ENCODE assay signal across 8 cellular contexts in the genomic region with DNA sequence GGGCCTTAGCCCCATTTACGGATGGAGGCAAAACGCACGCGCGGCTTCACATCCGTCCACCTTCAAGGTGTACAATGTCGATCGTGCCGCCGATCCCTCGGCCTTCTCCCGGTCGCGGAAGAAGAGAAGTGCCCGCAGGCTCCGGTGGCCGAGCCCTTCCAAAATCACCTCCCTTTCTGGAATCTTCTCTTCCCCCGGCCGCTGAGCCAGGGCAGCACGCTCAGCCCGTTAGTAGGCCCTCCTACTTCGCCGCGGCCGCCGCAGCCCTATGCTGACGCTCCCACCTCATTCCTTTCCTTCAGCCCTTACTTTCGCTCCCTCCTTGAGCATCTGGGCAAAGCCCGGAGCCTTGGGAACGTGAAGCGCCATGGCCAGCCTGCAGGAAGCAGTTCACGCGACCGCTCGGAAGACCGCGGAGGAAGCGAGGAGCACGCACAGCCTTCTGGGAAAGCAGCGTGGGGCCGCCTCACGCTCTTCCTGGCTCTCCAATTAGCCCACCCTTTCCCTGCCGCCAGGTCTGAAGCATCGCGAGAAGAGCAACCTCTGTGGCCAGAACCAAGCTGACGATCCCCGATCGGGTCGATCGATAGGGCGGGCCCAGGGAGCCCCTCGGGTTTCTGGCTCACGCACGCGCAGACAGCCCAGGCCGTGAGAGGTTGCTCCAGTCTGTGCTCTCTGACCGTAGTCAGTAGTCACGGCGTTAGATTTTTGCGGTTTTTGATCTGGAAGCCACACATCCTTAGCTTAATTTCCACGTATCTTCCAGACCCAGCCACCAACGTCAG. TPM values are rescaled to one million over a fixed set of nuclear protein-coding genes. Genes with fewer than 3 reads are reported as not detected.
A peak's percentile ranks its signal among the peaks of the same experiment; 100 is the strongest.
DNase-seq lines count a peak whose midpoint lies in the region; ATAC-seq and TF ChIP-seq lines count a peak whose summit lies in the region.

A gene with protein sequence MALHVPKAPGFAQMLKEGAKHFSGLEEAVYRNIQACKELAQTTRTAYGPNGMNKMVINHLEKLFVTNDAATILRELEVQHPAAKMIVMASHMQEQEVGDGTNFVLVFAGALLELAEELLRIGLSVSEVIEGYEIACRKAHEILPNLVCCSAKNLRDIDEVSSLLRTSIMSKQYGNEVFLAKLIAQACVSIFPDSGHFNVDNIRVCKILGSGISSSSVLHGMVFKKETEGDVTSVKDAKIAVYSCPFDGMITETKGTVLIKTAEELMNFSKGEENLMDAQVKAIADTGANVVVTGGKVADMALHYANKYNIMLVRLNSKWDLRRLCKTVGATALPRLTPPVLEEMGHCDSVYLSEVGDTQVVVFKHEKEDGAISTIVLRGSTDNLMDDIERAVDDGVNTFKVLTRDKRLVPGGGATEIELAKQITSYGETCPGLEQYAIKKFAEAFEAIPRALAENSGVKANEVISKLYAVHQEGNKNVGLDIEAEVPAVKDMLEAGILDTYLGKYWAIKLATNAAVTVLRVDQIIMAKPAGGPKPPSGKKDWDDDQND (minus strand): TSS at position 427 of the 785 bp plus-strand sequence. CDS start 58 bp downstream, at position 369.

- peak within 1 kb of the TSS; percentile 80 for H3K4me3 ChIP-seq in upper lobe of right lung

- H3K27ac ChIP-seq in upper lobe of right lung: peak within 1 kb of the TSS; percentile 94

- DNase-seq in NCI-H1694 treated with DMSO at 0.1 percent for 48 hours (lab: John Stamatoyannopoulos, UW) (peak; percentile 100), T-helper 17 cell (peak; percentile 94 to 97 (median 97)), amygdala (lab: John Stamatoyannopoulos, UW) (peak; percentile 66 to 99 (median 97)), left cardiac atrium (peak; percentile 99), posterior vena cava (ENCODE audit: low spot score) (peak; percentile 100), upper lobe of right lung (peak; percentile 99)

- peaks cover 19% of the 10 kb centered on the region for H3K36me3 ChIP-seq in upper lobe of right lung

- ATAC-seq in HG02885 (IDR thresholded peaks at IDR 0.05; ENCODE audit: poor library complexity, unreplicated experiment) (peak; percentile 91), T-helper 17 cell (peak; percentile 93), left cardiac atrium (peak; percentile 98 to 99), upper lobe of right lung (peak; percentile 98)

- H3K4me1 ChIP-seq in upper lobe of right lung: peaks cover 25% of the 10 kb centered on the region

- H3K9me3 ChIP-seq in T-helper 17 cell (ENCODE audit: control insufficient read depth, low read length, poor library complexity, severe bottlenecking): no peaks in the 10 kb centered on the region
- no peaks in the 10 kb centered on the region for H3K9me3 ChIP-seq in upper lobe of right lung

- H3K4me1 Mint-ChIP-seq in T-helper 17 cell: peaks cover 38% of the 10 kb centered on the region

- intact Hi-C loops in left cardiac atrium (cut with DNase I) (loop anchor here in 1 of 2 donors (5.0 kb wide), 1 partner anchor 46 kb away; no protein-coding TSS in a partner anchor), posterior vena cava (cut with DNase I) (no loop called here), upper lobe of right lung (cut with DNase I) (no loop called here)

- peak; percentile 94 for TF ChIP-seq POLR2A in GM15510 (IDR thresholded peaks at IDR 0.05; ENCODE audit: borderline replicate concordance, extremely low read depth, insufficient read length)

- H3K27me3 ChIP-seq in upper lobe of right lung: no peaks in the 10 kb centered on the region

- peaks cover 3% of the 10 kb centered on the region for H3K36me3 Mint-ChIP-seq in T-helper 17 cell (ENCODE audit: low read depth)

- H3K27me3 Mint-ChIP-seq in T-helper 17 cell: no peaks in the 10 kb centered on the region

- TF ChIP-seq CTCF in upper lobe of right lung (IDR thresholded peaks at IDR 0.05): no peak

- peak within 1 kb of the TSS; percentile 100 for H3K4me3 Mint-ChIP-seq in T-helper 17 cell

- H3K27ac Mint-ChIP-seq in T-helper 17 cell: peak within 1 kb of the TSS; percentile 100

RNA-seq across cellular contexts. Expression of the gene that starts here (rescaled TPM):
- total RNA-seq in T-helper 17 cell: 100 to 1,000 TPM in 1 of 2 donors, 10 to 100 TPM in 1; 90.3 to 109 TPM
- 100 to 1,000 TPM in 1 of 2 donors, 10 to 100 TPM in 1; 97.5 to 117 TPM for total RNA-seq in left cardiac atrium
- 100 to 1,000 TPM in 1 of 2 donors, 10 to 100 TPM in 1; 82.2 to 108 TPM for total RNA-seq in posterior vena cava
- total RNA-seq in upper lobe of right lung: 111 TPM

Comparison
In these comparisons a context has a peak if more than half of its experiments do, and no peak if none do; other contexts are left out.
1. Peak in every context shown above with its lines: DNase-seq, ATAC-seq, H3K4me3 ChIP-seq and H3K27ac ChIP-seq.